Comparison of ENCODE assay signal across 8 cellular contexts in the genomic region with DNA sequence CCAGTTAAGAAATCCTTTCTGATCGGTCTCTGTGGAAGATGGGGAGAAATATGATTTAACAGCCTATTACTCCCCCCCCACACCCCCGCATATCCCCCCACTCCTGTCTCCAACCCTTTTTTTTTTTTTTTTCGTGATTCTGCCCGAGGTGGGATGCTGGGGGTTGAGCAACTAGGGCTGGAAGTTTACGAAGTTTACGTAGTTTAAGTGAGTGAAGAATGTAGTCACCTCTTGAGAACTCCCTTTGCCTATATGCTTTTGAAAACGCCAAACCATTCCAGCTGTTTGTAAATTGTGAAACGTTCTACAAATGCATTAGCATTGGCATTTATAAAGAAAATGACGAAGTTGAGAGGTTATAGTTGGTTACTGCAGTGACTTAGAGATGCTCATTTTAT. TPM values are rescaled to one million over a fixed set of nuclear protein-coding genes. Genes with fewer than 3 reads are reported as not detected.
DNase-seq lines count a peak whose midpoint lies in the region; ATAC-seq and TF ChIP-seq lines count a peak whose summit lies in the region.

No MANE protein-coding gene starts in this region.

- peak overlapping the region; percentile 91 for H3K4me3 ChIP-seq in AG04449 (ENCODE audit: low read depth, low read length)
- H3K4me3 ChIP-seq in cardiac muscle cell: peak overlapping the region; percentile 82

- TF ChIP-seq CTCF in AG04449 (IDR thresholded peaks at IDR 0.05; ENCODE audit: insufficient read depth, low read length, missing control alignments) (no peak), activated B cell treated with CpG ODN at 0.5 μM for 24 hours (IDR thresholded peaks at IDR 0.05) (no peak), cardiac muscle cell (IDR thresholded peaks at IDR 0.05; ENCODE audit: low read depth, low read length) (no peak), progenitor cell of endocrine pancreas (IDR thresholded peaks at IDR 0.05; ENCODE audit: unreplicated experiment) (no peak), GM13977 (IDR thresholded peaks at IDR 0.05; ENCODE audit: extremely low read depth, insufficient read depth, missing control alignments) (no peak)

- H3K27me3 Mint-ChIP-seq in activated B cell treated with CpG ODN at 0.5 μM for 24 hours (peaks cover 9% of the 10 kb centered on the region), progenitor cell of endocrine pancreas (no peaks in the 10 kb centered on the region)

- in situ Hi-C loops in GM13977 (cut with MboI; ENCODE audit: low pct_unique_long_range_greater_than_20kb, low sequenced_read_pairs, unreplicated experiment): no loop called here

- DNase-seq in AG04449 (ENCODE audit: low read depth, low spot score) (no peak), activated B cell treated with CpG ODN at 0.5 μM for 24 hours (no peak), cardiac muscle cell (ENCODE audit: low read depth in 1 of 2, low spot score in 1 of 2) (peak; percentile 63 to 75), progenitor cell of endocrine pancreas (ENCODE audit: low spot score, unreplicated experiment) (no peak), NCI-H1436 (lab: John Stamatoyannopoulos, UW) (no peak), GM13977 (ENCODE audit: low spot score) (no peak)

- intact Hi-C loops in activated B cell treated with CpG ODN at 0.5 μM for 24 hours (cut with micrococcal nuclease): no loop called here

- H3K4me1 ChIP-seq in cardiac muscle cell (ENCODE audit: low read depth): peaks cover 10% of the 10 kb centered on the region

- CTCF ChIA-PET in AG04449 (lab: Yijun Ruan, JAX) (no interaction called here), activated B cell treated with CpG ODN at 0.5 μM for 24 hours (lab: Charles Lee) (no interaction called here)

- H3K4me1 Mint-ChIP-seq in activated B cell treated with CpG ODN at 0.5 μM for 24 hours (peaks cover 17% of the 10 kb centered on the region), progenitor cell of endocrine pancreas (ENCODE audit: low read depth) (peaks cover 10% of the 10 kb centered on the region)

- peak overlapping the region; percentile 82 for H3K4me3 Mint-ChIP-seq in activated B cell treated with CpG ODN at 0.5 μM for 24 hours
- H3K4me3 Mint-ChIP-seq in progenitor cell of endocrine pancreas (ENCODE audit: low read depth): peak overlapping the region; percentile 92

- H3K9me3 Mint-ChIP-seq in activated B cell treated with CpG ODN at 0.5 μM for 24 hours (no peaks in the 10 kb centered on the region), progenitor cell of endocrine pancreas (ENCODE audit: low read depth) (no peaks in the 10 kb centered on the region)

- H3K36me3 ChIP-seq in cardiac muscle cell: peaks cover 12% of the 10 kb centered on the region

- H3K27me3 ChIP-seq in cardiac muscle cell: no peaks in the 10 kb centered on the region

- H3K27ac Mint-ChIP-seq in activated B cell treated with CpG ODN at 0.5 μM for 24 hours (no peak overlapping the region), progenitor cell of endocrine pancreas (peak overlapping the region; percentile 98)

- H3K36me3 Mint-ChIP-seq in activated B cell treated with CpG ODN at 0.5 μM for 24 hours (ENCODE audit: low read depth) (no peaks in the 10 kb centered on the region), progenitor cell of endocrine pancreas (ENCODE audit: insufficient read depth) (no peaks in the 10 kb centered on the region)

- peak; percentile 17 for ATAC-seq in GM21528 (IDR thresholded peaks at IDR 0.05; ENCODE audit: low FRiP score, unreplicated experiment)
- ATAC-seq in activated B cell treated with CpG ODN at 0.5 μM for 24 hours (ENCODE audit: low read depth): no peak
- no peak for ATAC-seq in HG02970 (IDR thresholded peaks at IDR 0.05; ENCODE audit: low FRiP score, unreplicated experiment)

- peak overlapping the region; percentile 100 for H3K27ac ChIP-seq in cardiac muscle cell

- no peaks in the 10 kb centered on the region for H3K9me3 ChIP-seq in cardiac muscle cell (ENCODE audit: low read depth)

- POLR2A ChIA-PET in AG04449 (lab: Yijun Ruan, JAX): interaction anchor here (1.7 kb wide), 1 partner anchor 57 kb away, joined by 7 read pairs; no protein-coding TSS in a partner anchor
- POLR2A ChIA-PET in activated B cell treated with CpG ODN at 0.5 μM for 24 hours (lab: Charles Lee): no interaction called here

RNA-seq across cellular contexts. Expression of a gene that starts 0.8 kb away (rescaled TPM):
- 0.46 and 0.73 TPM in 2 replicates for total RNA-seq in activated B cell treated with CpG ODN at 0.5 μM for 24 hours
- total RNA-seq in cardiac muscle cell: 18.5 and 42.9 TPM in 2 replicates
- 83.9 and 84.1 TPM in 2 replicates for polyA plus RNA-seq in cardiac muscle cell
- total RNA-seq in progenitor cell of endocrine pancreas: 5.9 and 6.5 TPM in 2 replicates

Comparison
In these comparisons a context has a peak if more than half of its experiments do, and no peak if none do; other contexts are left out.
1. DNase-seq: peak in cardiac muscle cell (2 of 2); none in AG04449 (single experiment), activated B cell treated with CpG ODN at 0.5 μM for 24 hours (single experiment), progenitor cell of endocrine pancreas (single experiment), NCI-H1436 (single experiment) and GM13977 (single experiment).